1 cellular context compared by ENCODE assay signal in the genomic region with DNA sequence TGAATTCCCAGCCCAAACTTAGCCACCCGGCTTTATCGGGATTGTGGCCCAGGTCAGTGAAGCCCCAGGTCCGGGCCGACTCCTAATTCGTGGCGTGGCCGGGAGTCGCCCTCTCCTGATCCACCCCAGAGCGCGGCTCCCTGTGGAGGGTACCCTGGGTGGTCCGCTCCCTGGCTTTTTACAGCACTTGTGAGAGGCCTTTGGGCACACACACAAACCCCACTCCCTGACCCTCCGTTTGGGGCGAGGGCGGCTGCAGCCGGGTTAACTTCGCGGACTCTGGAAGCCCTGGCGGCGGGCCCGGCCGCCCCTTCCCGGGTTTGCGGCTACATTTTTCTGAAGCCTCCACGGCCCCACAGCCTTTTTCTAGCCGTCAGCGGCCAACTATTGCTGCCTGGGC.
TF ChIP-seq lines count a peak whose summit lies in the region.

No MANE protein-coding gene starts in this region.

TF ChIP-seq in IMR-90, 13 proteins besides CTCF, POLR2A, EP300 and RAD21 (continued from another document):
- TF ChIP-seq ELK1 (IDR thresholded peaks at IDR 0.05; ENCODE audit: borderline replicate concordance, low read depth, low read length) = no peak
- TF ChIP-seq RCOR1 (IDR thresholded peaks at IDR 0.05; ENCODE audit: insufficient replicate concordance, low read length) = no peak
- TF ChIP-seq MAZ (IDR thresholded peaks at IDR 0.05; ENCODE audit: borderline replicate concordance, low read depth, low read length) = no peak
- TF ChIP-seq RFX5 (IDR thresholded peaks at IDR 0.05; ENCODE audit: low read depth, low read length) = no peak
- no peak for TF ChIP-seq CHD1 (IDR thresholded peaks at IDR 0.05; ENCODE audit: low read depth, low read length)
- TF ChIP-seq MAFK (IDR thresholded peaks at IDR 0.05; ENCODE audit: low read depth, low read length) = no peak
- TF ChIP-seq MXI1 (IDR thresholded peaks at IDR 0.05; ENCODE audit: borderline replicate concordance, low read depth, low read length) = no peak
- TF ChIP-seq SMC3 (IDR thresholded peaks at IDR 0.05; ENCODE audit: low read depth, low read length) = no peak
- no peak for TF ChIP-seq CEBPB (IDR thresholded peaks at IDR 0.05; ENCODE audit: low read depth, low read length)
TF ChIP-seq in IMR-90: peak in this region for 0.
